ENCODE assay signal across 1 cellular context in the genomic region with DNA sequence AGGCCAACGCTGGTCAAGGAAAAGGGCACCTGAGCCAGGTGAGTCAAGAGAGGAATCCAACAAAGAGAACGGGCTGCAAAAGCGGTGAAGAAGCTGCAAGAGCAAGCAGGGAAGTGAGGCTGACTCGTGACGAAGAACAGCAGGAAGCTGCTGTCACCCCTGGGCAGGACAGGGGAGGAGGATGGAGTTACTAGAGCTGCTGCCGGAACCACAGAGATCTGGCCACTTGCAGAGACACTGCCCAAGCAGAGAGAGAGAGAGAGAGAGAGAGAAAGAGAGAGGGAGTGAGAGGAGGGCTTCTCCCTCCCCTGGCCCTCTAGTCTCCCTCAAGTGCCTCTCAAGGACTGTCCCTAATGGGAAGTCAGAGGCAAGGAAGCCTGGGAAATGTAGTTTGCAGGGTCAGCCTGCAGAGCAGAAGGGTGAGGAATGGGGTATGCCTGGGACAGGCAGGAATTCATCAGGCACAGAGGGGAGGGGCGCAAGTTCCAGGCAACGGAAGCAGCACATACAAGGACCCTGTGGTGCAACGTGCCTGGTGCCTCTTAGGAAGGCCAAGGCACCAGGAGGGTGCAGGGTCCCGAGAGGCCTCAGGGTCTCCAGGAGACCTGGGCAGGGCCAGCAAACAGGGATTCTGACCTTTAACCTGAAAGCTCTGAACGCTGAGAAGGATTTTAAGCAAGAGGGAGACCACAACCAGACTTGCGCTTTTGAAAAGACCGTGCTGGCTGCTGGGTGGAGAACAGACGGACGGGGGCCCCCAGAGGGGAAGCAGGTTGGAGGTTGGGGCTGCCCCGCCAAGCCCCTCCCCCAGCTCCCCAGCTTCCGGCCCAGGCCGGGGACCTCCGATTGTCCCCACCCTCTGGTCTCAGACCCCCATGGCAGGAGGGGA.
A peak's percentile ranks its signal among the peaks of the same experiment; 100 is the strongest.
TF ChIP-seq lines count a peak whose summit lies in the region.

No MANE protein-coding gene starts in this region.

TF ChIP-seq in HepG2, 621 proteins besides CTCF, POLR2A, EP300 and RAD21 (continued from another document and continues in another):
- TF ChIP-seq, protein P1, sequence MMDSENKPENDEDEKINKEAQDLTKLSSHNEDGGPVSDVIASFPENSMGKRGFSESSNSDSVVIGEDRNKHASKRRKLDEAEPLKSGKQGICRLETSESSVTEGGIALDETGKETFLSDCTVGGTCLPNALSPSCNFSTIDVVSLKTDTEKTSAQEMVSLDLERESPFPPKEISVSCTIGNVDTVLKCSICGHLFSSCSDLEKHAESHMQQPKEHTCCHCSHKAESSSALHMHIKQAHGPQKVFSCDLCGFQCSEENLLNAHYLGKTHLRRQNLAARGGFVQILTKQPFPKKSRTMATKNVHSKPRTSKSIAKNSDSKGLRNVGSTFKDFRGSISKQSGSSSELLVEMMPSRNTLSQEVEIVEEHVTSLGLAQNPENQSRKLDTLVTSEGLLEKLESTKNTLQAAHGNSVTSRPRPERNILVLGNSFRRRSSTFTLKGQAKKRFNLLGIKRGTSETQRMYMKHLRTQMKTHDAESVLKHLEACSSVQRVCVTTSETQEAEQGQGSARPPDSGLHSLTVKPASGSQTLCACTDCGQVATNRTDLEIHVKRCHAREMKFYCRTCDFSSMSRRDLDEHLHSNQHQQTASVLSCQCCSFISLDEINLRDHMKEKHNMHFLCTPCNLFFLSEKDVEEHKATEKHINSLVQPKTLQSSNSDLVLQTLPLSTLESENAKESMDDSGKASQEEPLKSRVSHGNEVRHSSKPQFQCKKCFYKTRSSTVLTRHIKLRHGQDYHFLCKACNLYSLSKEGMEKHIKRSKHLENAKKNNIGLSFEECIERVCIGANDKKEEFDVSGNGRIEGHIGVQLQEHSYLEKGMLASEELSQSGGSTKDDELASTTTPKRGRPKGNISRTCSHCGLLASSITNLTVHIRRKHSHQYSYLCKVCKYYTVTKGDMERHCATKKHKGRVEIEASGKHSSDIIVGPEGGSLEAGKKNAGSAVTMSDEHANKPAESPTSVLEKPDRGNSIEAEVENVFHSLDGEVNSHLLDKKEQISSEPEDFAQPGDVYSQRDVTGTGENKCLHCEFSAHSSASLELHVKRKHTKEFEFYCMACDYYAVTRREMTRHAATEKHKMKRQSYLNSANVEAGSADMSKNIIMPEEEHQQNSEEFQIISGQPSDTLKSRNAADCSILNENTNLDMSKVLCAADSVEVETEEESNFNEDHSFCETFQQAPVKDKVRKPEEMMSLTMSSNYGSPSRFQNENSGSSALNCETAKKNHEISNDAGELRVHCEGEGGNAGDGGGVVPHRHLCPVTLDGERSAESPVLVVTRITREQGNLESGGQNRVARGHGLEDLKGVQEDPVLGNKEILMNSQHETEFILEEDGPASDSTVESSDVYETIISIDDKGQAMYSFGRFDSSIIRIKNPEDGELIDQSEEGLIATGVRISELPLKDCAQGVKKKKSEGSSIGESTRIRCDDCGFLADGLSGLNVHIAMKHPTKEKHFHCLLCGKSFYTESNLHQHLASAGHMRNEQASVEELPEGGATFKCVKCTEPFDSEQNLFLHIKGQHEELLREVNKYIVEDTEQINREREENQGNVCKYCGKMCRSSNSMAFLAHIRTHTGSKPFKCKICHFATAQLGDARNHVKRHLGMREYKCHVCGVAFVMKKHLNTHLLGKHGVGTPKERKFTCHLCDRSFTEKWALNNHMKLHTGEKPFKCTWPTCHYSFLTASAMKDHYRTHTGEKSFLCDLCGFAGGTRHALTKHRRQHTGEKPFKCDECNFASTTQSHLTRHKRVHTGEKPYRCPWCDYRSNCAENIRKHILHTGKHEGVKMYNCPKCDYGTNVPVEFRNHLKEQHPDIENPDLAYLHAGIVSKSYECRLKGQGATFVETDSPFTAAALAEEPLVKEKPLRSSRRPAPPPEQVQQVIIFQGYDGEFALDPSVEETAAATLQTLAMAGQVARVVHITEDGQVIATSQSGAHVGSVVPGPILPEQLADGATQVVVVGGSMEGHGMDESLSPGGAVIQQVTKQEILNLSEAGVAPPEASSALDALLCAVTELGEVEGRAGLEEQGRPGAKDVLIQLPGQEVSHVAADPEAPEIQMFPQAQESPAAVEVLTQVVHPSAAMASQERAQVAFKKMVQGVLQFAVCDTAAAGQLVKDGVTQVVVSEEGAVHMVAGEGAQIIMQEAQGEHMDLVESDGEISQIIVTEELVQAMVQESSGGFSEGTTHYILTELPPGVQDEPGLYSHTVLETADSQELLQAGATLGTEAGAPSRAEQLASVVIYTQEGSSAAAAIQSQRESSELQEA (CRISPR knock-in tag; IDR thresholded peaks at IDR 0.05; ENCODE audit: not compliant biosample characterization): peak; percentile 91
- no peak for TF ChIP-seq ZNF557 (CRISPR knock-in tag; IDR thresholded peaks at IDR 0.05)
- TF ChIP-seq HES4 (CRISPR knock-in tag; IDR thresholded peaks at IDR 0.05; ENCODE audit: borderline replicate concordance): no peak
- TF ChIP-seq ZNF3 (CRISPR knock-in tag; IDR thresholded peaks at IDR 0.05): no peak
- no peak for TF ChIP-seq ZNF136 (CRISPR knock-in tag; IDR thresholded peaks at IDR 0.05; ENCODE audit: low read depth)
- TF ChIP-seq, protein P2, sequence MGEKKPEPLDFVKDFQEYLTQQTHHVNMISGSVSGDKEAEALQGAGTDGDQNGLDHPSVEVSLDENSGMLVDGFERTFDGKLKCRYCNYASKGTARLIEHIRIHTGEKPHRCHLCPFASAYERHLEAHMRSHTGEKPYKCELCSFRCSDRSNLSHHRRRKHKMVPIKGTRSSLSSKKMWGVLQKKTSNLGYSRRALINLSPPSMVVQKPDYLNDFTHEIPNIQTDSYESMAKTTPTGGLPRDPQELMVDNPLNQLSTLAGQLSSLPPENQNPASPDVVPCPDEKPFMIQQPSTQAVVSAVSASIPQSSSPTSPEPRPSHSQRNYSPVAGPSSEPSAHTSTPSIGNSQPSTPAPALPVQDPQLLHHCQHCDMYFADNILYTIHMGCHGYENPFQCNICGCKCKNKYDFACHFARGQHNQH (CRISPR knock-in tag; IDR thresholded peaks at IDR 0.05): peak; percentile 80; the same call in 1 of the 2 replicates
- TF ChIP-seq, protein P3, sequence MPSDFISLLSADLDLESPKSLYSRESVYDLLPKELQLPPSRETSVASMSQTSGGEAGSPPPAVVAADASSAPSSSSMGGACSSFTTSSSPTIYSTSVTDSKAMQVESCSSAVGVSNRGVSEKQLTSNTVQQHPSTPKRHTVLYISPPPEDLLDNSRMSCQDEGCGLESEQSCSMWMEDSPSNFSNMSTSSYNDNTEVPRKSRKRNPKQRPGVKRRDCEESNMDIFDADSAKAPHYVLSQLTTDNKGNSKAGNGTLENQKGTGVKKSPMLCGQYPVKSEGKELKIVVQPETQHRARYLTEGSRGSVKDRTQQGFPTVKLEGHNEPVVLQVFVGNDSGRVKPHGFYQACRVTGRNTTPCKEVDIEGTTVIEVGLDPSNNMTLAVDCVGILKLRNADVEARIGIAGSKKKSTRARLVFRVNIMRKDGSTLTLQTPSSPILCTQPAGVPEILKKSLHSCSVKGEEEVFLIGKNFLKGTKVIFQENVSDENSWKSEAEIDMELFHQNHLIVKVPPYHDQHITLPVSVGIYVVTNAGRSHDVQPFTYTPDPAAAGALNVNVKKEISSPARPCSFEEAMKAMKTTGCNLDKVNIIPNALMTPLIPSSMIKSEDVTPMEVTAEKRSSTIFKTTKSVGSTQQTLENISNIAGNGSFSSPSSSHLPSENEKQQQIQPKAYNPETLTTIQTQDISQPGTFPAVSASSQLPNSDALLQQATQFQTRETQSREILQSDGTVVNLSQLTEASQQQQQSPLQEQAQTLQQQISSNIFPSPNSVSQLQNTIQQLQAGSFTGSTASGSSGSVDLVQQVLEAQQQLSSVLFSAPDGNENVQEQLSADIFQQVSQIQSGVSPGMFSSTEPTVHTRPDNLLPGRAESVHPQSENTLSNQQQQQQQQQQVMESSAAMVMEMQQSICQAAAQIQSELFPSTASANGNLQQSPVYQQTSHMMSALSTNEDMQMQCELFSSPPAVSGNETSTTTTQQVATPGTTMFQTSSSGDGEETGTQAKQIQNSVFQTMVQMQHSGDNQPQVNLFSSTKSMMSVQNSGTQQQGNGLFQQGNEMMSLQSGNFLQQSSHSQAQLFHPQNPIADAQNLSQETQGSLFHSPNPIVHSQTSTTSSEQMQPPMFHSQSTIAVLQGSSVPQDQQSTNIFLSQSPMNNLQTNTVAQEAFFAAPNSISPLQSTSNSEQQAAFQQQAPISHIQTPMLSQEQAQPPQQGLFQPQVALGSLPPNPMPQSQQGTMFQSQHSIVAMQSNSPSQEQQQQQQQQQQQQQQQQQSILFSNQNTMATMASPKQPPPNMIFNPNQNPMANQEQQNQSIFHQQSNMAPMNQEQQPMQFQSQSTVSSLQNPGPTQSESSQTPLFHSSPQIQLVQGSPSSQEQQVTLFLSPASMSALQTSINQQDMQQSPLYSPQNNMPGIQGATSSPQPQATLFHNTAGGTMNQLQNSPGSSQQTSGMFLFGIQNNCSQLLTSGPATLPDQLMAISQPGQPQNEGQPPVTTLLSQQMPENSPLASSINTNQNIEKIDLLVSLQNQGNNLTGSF (CRISPR knock-in tag; IDR thresholded peaks at IDR 0.05): no peak
- TF ChIP-seq, protein P4, sequence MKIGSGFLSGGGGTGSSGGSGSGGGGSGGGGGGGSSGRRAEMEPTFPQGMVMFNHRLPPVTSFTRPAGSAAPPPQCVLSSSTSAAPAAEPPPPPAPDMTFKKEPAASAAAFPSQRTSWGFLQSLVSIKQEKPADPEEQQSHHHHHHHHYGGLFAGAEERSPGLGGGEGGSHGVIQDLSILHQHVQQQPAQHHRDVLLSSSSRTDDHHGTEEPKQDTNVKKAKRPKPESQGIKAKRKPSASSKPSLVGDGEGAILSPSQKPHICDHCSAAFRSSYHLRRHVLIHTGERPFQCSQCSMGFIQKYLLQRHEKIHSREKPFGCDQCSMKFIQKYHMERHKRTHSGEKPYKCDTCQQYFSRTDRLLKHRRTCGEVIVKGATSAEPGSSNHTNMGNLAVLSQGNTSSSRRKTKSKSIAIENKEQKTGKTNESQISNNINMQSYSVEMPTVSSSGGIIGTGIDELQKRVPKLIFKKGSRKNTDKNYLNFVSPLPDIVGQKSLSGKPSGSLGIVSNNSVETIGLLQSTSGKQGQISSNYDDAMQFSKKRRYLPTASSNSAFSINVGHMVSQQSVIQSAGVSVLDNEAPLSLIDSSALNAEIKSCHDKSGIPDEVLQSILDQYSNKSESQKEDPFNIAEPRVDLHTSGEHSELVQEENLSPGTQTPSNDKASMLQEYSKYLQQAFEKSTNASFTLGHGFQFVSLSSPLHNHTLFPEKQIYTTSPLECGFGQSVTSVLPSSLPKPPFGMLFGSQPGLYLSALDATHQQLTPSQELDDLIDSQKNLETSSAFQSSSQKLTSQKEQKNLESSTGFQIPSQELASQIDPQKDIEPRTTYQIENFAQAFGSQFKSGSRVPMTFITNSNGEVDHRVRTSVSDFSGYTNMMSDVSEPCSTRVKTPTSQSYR (CRISPR knock-in tag; IDR thresholded peaks at IDR 0.05; ENCODE audit: borderline replicate concordance): peak; percentile 69
- TF ChIP-seq, protein P5, sequence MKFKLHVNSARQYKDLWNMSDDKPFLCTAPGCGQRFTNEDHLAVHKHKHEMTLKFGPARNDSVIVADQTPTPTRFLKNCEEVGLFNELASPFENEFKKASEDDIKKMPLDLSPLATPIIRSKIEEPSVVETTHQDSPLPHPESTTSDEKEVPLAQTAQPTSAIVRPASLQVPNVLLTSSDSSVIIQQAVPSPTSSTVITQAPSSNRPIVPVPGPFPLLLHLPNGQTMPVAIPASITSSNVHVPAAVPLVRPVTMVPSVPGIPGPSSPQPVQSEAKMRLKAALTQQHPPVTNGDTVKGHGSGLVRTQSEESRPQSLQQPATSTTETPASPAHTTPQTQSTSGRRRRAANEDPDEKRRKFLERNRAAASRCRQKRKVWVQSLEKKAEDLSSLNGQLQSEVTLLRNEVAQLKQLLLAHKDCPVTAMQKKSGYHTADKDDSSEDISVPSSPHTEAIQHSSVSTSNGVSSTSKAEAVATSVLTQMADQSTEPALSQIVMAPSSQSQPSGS (CRISPR knock-in tag; IDR thresholded peaks at IDR 0.05): peak; percentile 72
- TF ChIP-seq, protein P6, sequence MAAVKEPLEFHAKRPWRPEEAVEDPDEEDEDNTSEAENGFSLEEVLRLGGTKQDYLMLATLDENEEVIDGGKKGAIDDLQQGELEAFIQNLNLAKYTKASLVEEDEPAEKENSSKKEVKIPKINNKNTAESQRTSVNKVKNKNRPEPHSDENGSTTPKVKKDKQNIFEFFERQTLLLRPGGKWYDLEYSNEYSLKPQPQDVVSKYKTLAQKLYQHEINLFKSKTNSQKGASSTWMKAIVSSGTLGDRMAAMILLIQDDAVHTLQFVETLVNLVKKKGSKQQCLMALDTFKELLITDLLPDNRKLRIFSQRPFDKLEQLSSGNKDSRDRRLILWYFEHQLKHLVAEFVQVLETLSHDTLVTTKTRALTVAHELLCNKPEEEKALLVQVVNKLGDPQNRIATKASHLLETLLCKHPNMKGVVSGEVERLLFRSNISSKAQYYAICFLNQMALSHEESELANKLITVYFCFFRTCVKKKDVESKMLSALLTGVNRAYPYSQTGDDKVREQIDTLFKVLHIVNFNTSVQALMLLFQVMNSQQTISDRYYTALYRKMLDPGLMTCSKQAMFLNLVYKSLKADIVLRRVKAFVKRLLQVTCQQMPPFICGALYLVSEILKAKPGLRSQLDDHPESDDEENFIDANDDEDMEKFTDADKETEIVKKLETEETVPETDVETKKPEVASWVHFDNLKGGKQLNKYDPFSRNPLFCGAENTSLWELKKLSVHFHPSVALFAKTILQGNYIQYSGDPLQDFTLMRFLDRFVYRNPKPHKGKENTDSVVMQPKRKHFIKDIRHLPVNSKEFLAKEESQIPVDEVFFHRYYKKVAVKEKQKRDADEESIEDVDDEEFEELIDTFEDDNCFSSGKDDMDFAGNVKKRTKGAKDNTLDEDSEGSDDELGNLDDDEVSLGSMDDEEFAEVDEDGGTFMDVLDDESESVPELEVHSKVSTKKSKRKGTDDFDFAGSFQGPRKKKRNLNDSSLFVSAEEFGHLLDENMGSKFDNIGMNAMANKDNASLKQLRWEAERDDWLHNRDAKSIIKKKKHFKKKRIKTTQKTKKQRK (IDR thresholded peaks at IDR 0.05; ENCODE audit: low read length): no peak
- TF ChIP-seq, protein P7, sequence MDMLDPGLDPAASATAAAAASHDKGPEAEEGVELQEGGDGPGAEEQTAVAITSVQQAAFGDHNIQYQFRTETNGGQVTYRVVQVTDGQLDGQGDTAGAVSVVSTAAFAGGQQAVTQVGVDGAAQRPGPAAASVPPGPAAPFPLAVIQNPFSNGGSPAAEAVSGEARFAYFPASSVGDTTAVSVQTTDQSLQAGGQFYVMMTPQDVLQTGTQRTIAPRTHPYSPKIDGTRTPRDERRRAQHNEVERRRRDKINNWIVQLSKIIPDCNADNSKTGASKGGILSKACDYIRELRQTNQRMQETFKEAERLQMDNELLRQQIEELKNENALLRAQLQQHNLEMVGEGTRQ (IDR thresholded peaks at IDR 0.05; ENCODE audit: low read depth, low read length): no peak
- TF ChIP-seq, protein P7 (CRISPR knock-in tag; IDR thresholded peaks at IDR 0.05; ENCODE audit: borderline replicate concordance): peak; percentile 5; the same call in 1 of the 2 replicates
